1 cellular context compared by ENCODE assay signal in genomic region chr5:73623929-73624404, GRCh38.
A peak's percentile ranks its signal among the peaks of the same experiment; 100 is the strongest.
TF ChIP-seq lines count a peak whose summit lies in the region.

No MANE protein-coding gene starts in this region.

TF ChIP-seq in HepG2, 621 proteins besides CTCF, POLR2A, EP300 and RAD21 (continued from another document and continues in another):
- TF ChIP-seq DZIP1 (CRISPR knock-in tag; IDR thresholded peaks at IDR 0.05), result no peak
- 0 out of 2 replicates have a peak, but pooled peaks have one; percentile 68 for TF ChIP-seq ZNF512B (CRISPR knock-in tag; IDR thresholded peaks at IDR 0.05; ENCODE audit: borderline replicate concordance)
- no peak for TF ChIP-seq ZBTB3 (CRISPR knock-in tag; IDR thresholded peaks at IDR 0.05; ENCODE audit: borderline replicate concordance, low read depth)
- 0 out of 2 replicates have a peak, but pooled peaks have one; percentile 58 for TF ChIP-seq POGK (CRISPR knock-in tag; conservative IDR thresholded peaks at IDR 0.05)
- no peak for TF ChIP-seq ZFP36 (IDR thresholded peaks at IDR 0.05; ENCODE audit: borderline replicate concordance, low read depth, low read length, partially characterized antibody)
- TF ChIP-seq ZNF567 (CRISPR knock-in tag; IDR thresholded peaks at IDR 0.05; ENCODE audit: borderline replicate concordance), result no peak
- TF ChIP-seq EED (CRISPR knock-in tag; IDR thresholded peaks at IDR 0.05), result no peak
- peak; percentile 37; the same call in 1 of the 2 replicates for TF ChIP-seq ZNF816 (CRISPR knock-in tag; IDR thresholded peaks at IDR 0.05; ENCODE audit: borderline replicate concordance)
- TF ChIP-seq ZHX2 (IDR thresholded peaks at IDR 0.05; ENCODE audit: low read depth), result no peak
- TF ChIP-seq ZHX2 (CRISPR knock-in tag; IDR thresholded peaks at IDR 0.05; ENCODE audit: borderline replicate concordance), result peak; percentile 55; the same call in 1 of the 2 replicates
- TF ChIP-seq NFIB (CRISPR knock-in tag; IDR thresholded peaks at IDR 0.05; ENCODE audit: borderline replicate concordance), result no peak
- TF ChIP-seq ZNF589 (CRISPR knock-in tag; conservative IDR thresholded peaks at IDR 0.05), result no peak; the same call in 1 of the 2 replicates
- 0 out of 2 replicates have a peak, but pooled peaks have one; percentile 28 for TF ChIP-seq DR1 (CRISPR knock-in tag; IDR thresholded peaks at IDR 0.05)
- no peak; the same call in 1 of the 2 replicates for TF ChIP-seq BRF2 (CRISPR knock-in tag; IDR thresholded peaks at IDR 0.05)
- peak; percentile 52; the same call in 1 of the 2 replicates for TF ChIP-seq YEATS2 (CRISPR knock-in tag; IDR thresholded peaks at IDR 0.05; ENCODE audit: borderline replicate concordance)
- peak; percentile 41; the same call in 1 of the 2 replicates for TF ChIP-seq ZNF281 (CRISPR knock-in tag; IDR thresholded peaks at IDR 0.05; ENCODE audit: borderline replicate concordance)
- TF ChIP-seq REL (CRISPR knock-in tag; conservative IDR thresholded peaks at IDR 0.05), result no peak
- no peak for TF ChIP-seq MBNL3 (CRISPR knock-in tag; conservative IDR thresholded peaks at IDR 0.05)
- peak; percentile 59 for TF ChIP-seq CCAR2 (optimal IDR thresholded peaks at IDR 0.05; ENCODE audit: low read depth, low read length)
- TF ChIP-seq ARID5B (CRISPR knock-in tag; IDR thresholded peaks at IDR 0.05), result peak; percentile 99
- 0 out of 2 replicates have a peak, but pooled peaks have one; percentile 43 for TF ChIP-seq SP140L (CRISPR knock-in tag; IDR thresholded peaks at IDR 0.05; ENCODE audit: borderline replicate concordance)
- no peak for TF ChIP-seq CENPX (CRISPR knock-in tag; IDR thresholded peaks at IDR 0.05)
- TF ChIP-seq ZBTB39 (CRISPR knock-in tag; IDR thresholded peaks at IDR 0.05), result peak; percentile 32; the same call in 1 of the 2 replicates
- no peak; the same call in 1 of the 2 replicates for TF ChIP-seq RFXANK (CRISPR knock-in tag; IDR thresholded peaks at IDR 0.05)
- TF ChIP-seq KDM6A (CRISPR knock-in tag; IDR thresholded peaks at IDR 0.05; ENCODE audit: low read depth), result peak; percentile 69
- peak; percentile 91; the same call in 1 of the 2 replicates for TF ChIP-seq MBD4 (IDR thresholded peaks at IDR 0.05; ENCODE audit: borderline replicate concordance, low read length)
- TF ChIP-seq PRPF4 (IDR thresholded peaks at IDR 0.05; ENCODE audit: low read depth, low read length, poor library complexity, severe bottlenecking), result no peak
